26 cellular contexts compared by ENCODE assay signal in genomic region chrX:56969559-56969958, GRCh38.
"Had no signal": no experiment of that assay in that cellular context is flagged by ENCODE, and none has a peak within 500 bp of the region (broad histone marks: within the 10 kb centered on the region; RNA-seq: fewer than 3 reads in every experiment).

No MANE protein-coding gene starts in this region.

- H3K27me3 ChIP-seq: gastroesophageal sphincter, hepatocyte, left lung, neutrophil, sigmoid colon, testis, tibial artery had no signal

- H3K36me3 ChIP-seq: esophagus squamous epithelium, left lung, neutrophil, prostate gland, sigmoid colon had no signal

- H3K27ac ChIP-seq: dorsolateral prefrontal cortex, esophagus squamous epithelium, gastroesophageal sphincter, heart left ventricle, hepatocyte, left lung, neutrophil, prostate gland, sigmoid colon, testis, tibial artery had no signal

- ATAC-seq: gastroesophageal sphincter; heart left ventricle; left cardiac atrium; left lung; mucosa of descending colon; natural killer cell treated with Interleukin-12 subunit alpha and Interleukin-12 subunit beta and Interleukin-15 and Interleukin-18, amount 100 ng/mL, for 72 hours; right cardiac atrium; stimulated activated memory B cell treated with anti-CD40 and anti-IgM and Interleukin-4, amounts not matched to agents 10 μg/mL and 1 μg/mL and 100 μg/mL, for 72 hours; stimulated activated naive CD8-positive, alpha-beta T cell treated with anti-CD3 and anti-CD28 coated beads, Interleukin-15, Interleukin-2, amounts not matched to agents 100 U/mL and 50 U/mL, for 24 hours had no signal

- FAIRE-seq: endothelial cell of umbilical vein had no signal

- H3K4me1 ChIP-seq: gastroesophageal sphincter, heart left ventricle, left lung, prostate gland, sigmoid colon, testis, tibial artery had no signal

- H2AFZ ChIP-seq: hepatocyte had no signal

- H3K9me3 ChIP-seq: esophagus squamous epithelium, gastroesophageal sphincter, heart left ventricle, left lung, mucosa of descending colon, neutrophil, prostate gland, sigmoid colon, testis, tibial artery had no signal

- H3K79me2 ChIP-seq: hepatocyte had no signal

- H3K4me2 ChIP-seq: hepatocyte had no signal

- DNase-seq: cerebellar nuclear complex; dorsolateral prefrontal cortex; effector CD4-positive, alpha-beta T cell; endodermal cell; erythroblast; esophagus squamous epithelium; heart left ventricle; left cardiac atrium; left lung; mucosa of descending colon; naive B cell; right cardiac atrium; sigmoid colon; stimulated activated CD4-positive, alpha-beta T cell treated with anti-CD3 and anti-CD28 coated beads, Interleukin-2, amount 100 ng/mL, for 24 hours; stimulated activated CD4-positive, alpha-beta T cell treated with anti-CD3 and anti-CD28 coated beads, Interleukin-4, amount 100 ng/mL, for 24 hours; stimulated activated naive CD8-positive, alpha-beta T cell treated with anti-CD3 and anti-CD28 coated beads, Interleukin-15, Interleukin-2, amounts not matched to agents 100 U/mL and 50 U/mL, for 24 hours; substantia nigra; testis; tibial artery had no signal

- H3K4me3 ChIP-seq: dorsolateral prefrontal cortex, esophagus squamous epithelium, gastroesophageal sphincter, heart left ventricle, hepatocyte, left lung, mucosa of descending colon, prostate gland, sigmoid colon, testis, tibial artery had no signal
